ENCODE assay signal across 8 cellular contexts in genomic region chr21:35400233-35400939, GRCh38.
DNase-seq lines count a peak whose midpoint lies in the region; ATAC-seq, FAIRE-seq and TF ChIP-seq lines count a peak whose summit lies in the region.

No MANE protein-coding gene starts in this region.

- H3K79me2 ChIP-seq in SK-N-SH (ENCODE audit: insufficient read depth) (no peaks in the 10 kb centered on the region), keratinocyte (ENCODE audit: control insufficient read depth, insufficient read depth, low read length) (no peaks in the 10 kb centered on the region)

- peak; percentile 83 for ATAC-seq in stimulated activated memory B cell treated with anti-CD40 and anti-IgM and Interleukin-4, amounts not matched to agents 10 μg/mL and 1 μg/mL and 100 μg/mL, for 72 hours
- ATAC-seq in GM19467 (IDR thresholded peaks at IDR 0.05; ENCODE audit: unreplicated experiment) = no peak

- H3K9me3 ChIP-seq in SK-N-SH (no peaks in the 10 kb centered on the region), keratinocyte (ENCODE audit: control insufficient read depth, low read depth, low read length) (no peaks in the 10 kb centered on the region)

- no peak overlapping the region for H3K9ac ChIP-seq in SK-N-SH
- peak overlapping the region; percentile 3 for H3K9ac ChIP-seq in keratinocyte (ENCODE audit: control insufficient read depth, extremely low read depth, insufficient read depth, low read length)

- no peak for TF ChIP-seq EP300 in SK-N-SH (IDR thresholded peaks at IDR 0.05; ENCODE audit: borderline replicate concordance in 1 of 2, low read depth in 1 of 2, low read length in 1 of 2)

- H3K4me3 Mint-ChIP-seq in stimulated activated memory B cell treated with anti-CD40 and anti-IgM and Interleukin-4, amounts not matched to agents 10 μg/mL and 1 μg/mL and 100 μg/mL, for 72 hours = peak overlapping the region; percentile 7

- in situ Hi-C loops in brain microvascular endothelial cell (cut with HindIII; ENCODE audit: low pct_ligation_motif_present, low sequenced_read_pairs) = no loop called here

- peak in 5 of 6 experiments; percentile 10 to 67 (median 50) for DNase-seq in stimulated activated naive CD4-positive, alpha-beta T cell (lab: John Stamatoyannopoulos, UW)
- no peak for DNase-seq in stimulated activated naive CD4-positive, alpha-beta T cell treated with Interleukin-2 at 50 U/mL for 16 hours (lab: John Stamatoyannopoulos, UW)
- peak; percentile 76 for DNase-seq in NCI-H1092 treated with DMSO at 0.1 percent for 48 hours (lab: John Stamatoyannopoulos, UW)
- peak; percentile 43 for DNase-seq in SK-N-SH
- DNase-seq in brain microvascular endothelial cell = peak; percentile 31
- peak; percentile 26 for DNase-seq in keratinocyte (ENCODE audit: low read depth, low spot score)

- CTCF ChIA-PET in SK-N-SH (lab: Yijun Ruan, JAX) = interaction anchor here (0.6 to 2.8 kb wide), 17 partner anchors 12 to 707 kb away, joined by 3 to 19 read pairs (median 3); no protein-coding TSS in a partner anchor

- H3K4me1 ChIP-seq in SK-N-SH (ENCODE audit: control insufficient read depth in 1 of 2, insufficient read depth in 2 of 2, low read depth in 1 of 2, low read length in 1 of 2) (peaks cover 0 to 9% of the 10 kb centered on the region in 2 experiments; a peak in 2 of 4 replicates), keratinocyte (ENCODE audit: control insufficient read depth, extremely low read depth, insufficient read depth, low read length) (peaks cover 30% of the 10 kb centered on the region)

- peaks cover 8% of the 10 kb centered on the region for H3F3A ChIP-seq in SK-N-SH (replicated peaks; ENCODE audit: insufficient read depth)

- POLR2A ChIA-PET in SK-N-SH (lab: Yijun Ruan, JAX) = no interaction called here

- TF ChIP-seq CTCF in SK-N-SH (IDR thresholded peaks at IDR 0.05) (peak; percentile 67), brain microvascular endothelial cell (IDR thresholded peaks at IDR 0.05; ENCODE audit: low read depth, low read length, missing control alignments) (peak; percentile 47), keratinocyte (optimal IDR thresholded peaks at IDR 0.05 in 1 of 3, IDR thresholded peaks at IDR 0.05 in 1 of 3, conservative IDR thresholded peaks at IDR 0.05 in 1 of 3; ENCODE audit: extremely low read depth in 1 of 3, insufficient read depth in 2 of 3, low read length in 3 of 3) (peak; percentile 38 to 65 (median 41))

- H3K27me3 ChIP-seq in SK-N-SH (ENCODE audit: insufficient read depth) = no peaks in the 10 kb centered on the region
- H3K27me3 ChIP-seq in brain microvascular endothelial cell (replicated peaks) = no peaks in the 10 kb centered on the region
- H3K27me3 ChIP-seq in keratinocyte (ENCODE audit: control insufficient read depth, extremely low read depth, insufficient read depth, low read length) = no peaks in the 10 kb centered on the region

- peak; percentile 83 for FAIRE-seq in keratinocyte (lab: Jason Lieb, UNC)

- TF ChIP-seq RAD21 in SK-N-SH (IDR thresholded peaks at IDR 0.05; ENCODE audit: low read length) = peak; percentile 79

- no peaks in the 10 kb centered on the region for H3K9me2 ChIP-seq in SK-N-SH

- peaks cover 19% of the 10 kb centered on the region for H3K4me1 Mint-ChIP-seq in stimulated activated memory B cell treated with anti-CD40 and anti-IgM and Interleukin-4, amounts not matched to agents 10 μg/mL and 1 μg/mL and 100 μg/mL, for 72 hours

- no peak overlapping the region for H3K4me2 ChIP-seq in SK-N-SH
- no peak overlapping the region for H3K4me2 ChIP-seq in keratinocyte (ENCODE audit: control insufficient read depth, extremely low read depth, insufficient read depth, low read depth, low read length)

- H2AFZ ChIP-seq in SK-N-SH (ENCODE audit: low read depth) (no peak overlapping the region), keratinocyte (ENCODE audit: control insufficient read depth, low read length) (peak overlapping the region; percentile 5)

- H3K9me1 ChIP-seq in keratinocyte (ENCODE audit: control insufficient read depth, extremely low read depth, insufficient read depth, low read length) = no peaks in the 10 kb centered on the region

- H3K36me3 Mint-ChIP-seq in stimulated activated memory B cell treated with anti-CD40 and anti-IgM and Interleukin-4, amounts not matched to agents 10 μg/mL and 1 μg/mL and 100 μg/mL, for 72 hours = no peaks in the 10 kb centered on the region

- 47% methylated on average over 8 of the region's 8 CpGs for WGBS in SK-N-SH (ENCODE audit: low lambda C conversion rate)

- no peaks in the 10 kb centered on the region for H3K36me3 ChIP-seq in SK-N-SH (replicated peaks in 1 of 2; ENCODE audit: control insufficient read depth in 1 of 2, insufficient read depth in 2 of 2, low read length in 1 of 2)
- no peaks in the 10 kb centered on the region for H3K36me3 ChIP-seq in brain microvascular endothelial cell (replicated peaks)
- H3K36me3 ChIP-seq in keratinocyte (ENCODE audit: control insufficient read depth in 2 of 2, extremely low read depth in 1 of 2, insufficient read depth in 2 of 2, low read length in 2 of 2) = no peaks in the 10 kb centered on the region

- H3K27ac ChIP-seq in SK-N-SH (ENCODE audit: low read depth in 2 of 2, low read length in 1 of 2) (no peak overlapping the region), brain microvascular endothelial cell (no peak overlapping the region), keratinocyte (ENCODE audit: control insufficient read depth, insufficient read depth, low read length) (peak overlapping the region; percentile 32)

- H3K27me3 Mint-ChIP-seq in stimulated activated memory B cell treated with anti-CD40 and anti-IgM and Interleukin-4, amounts not matched to agents 10 μg/mL and 1 μg/mL and 100 μg/mL, for 72 hours = peaks cover 15% of the 10 kb centered on the region

- no peaks in the 10 kb centered on the region for H3K9me3 Mint-ChIP-seq in stimulated activated memory B cell treated with anti-CD40 and anti-IgM and Interleukin-4, amounts not matched to agents 10 μg/mL and 1 μg/mL and 100 μg/mL, for 72 hours

- dilution Hi-C loops in keratinocyte (cut with MboI; ENCODE audit: extremely low pct_ligation_motif_present, low sequenced_read_pairs) = no loop called here

- peak overlapping the region; percentile 74 for H3K27ac Mint-ChIP-seq in stimulated activated memory B cell treated with anti-CD40 and anti-IgM and Interleukin-4, amounts not matched to agents 10 μg/mL and 1 μg/mL and 100 μg/mL, for 72 hours

- H3K4me3 ChIP-seq in SK-N-SH (ENCODE audit: low read depth in 2 of 2, low read length in 1 of 2) (no peak overlapping the region), brain microvascular endothelial cell (ENCODE audit: low read depth, low read length) (no peak overlapping the region), keratinocyte (ENCODE audit: control insufficient read depth in 2 of 3, extremely low read depth in 1 of 3, insufficient read depth in 2 of 3, low read depth in 1 of 3, low read length in 3 of 3) (no peak overlapping the region)

- H4K20me1 ChIP-seq in SK-N-SH (ENCODE audit: insufficient read depth) (no peaks in the 10 kb centered on the region), keratinocyte (ENCODE audit: control insufficient read depth, extremely low read depth, insufficient read depth, low read length) (no peaks in the 10 kb centered on the region)

TF ChIP-seq in SK-N-SH, 30 proteins besides CTCF, POLR2A, EP300 and RAD21:
- TF ChIP-seq TEAD4 (IDR thresholded peaks at IDR 0.05; ENCODE audit: borderline replicate concordance, insufficient read depth) (no peak), SMC3 (IDR thresholded peaks at IDR 0.05; ENCODE audit: low read depth, low read length) (peak; percentile 68), YY1 (IDR thresholded peaks at IDR 0.05; ENCODE audit: low read depth) (0 out of 2 replicates have a peak, but pooled peaks have one; percentile 24)
